ENCODE assay signal across 1 cellular context in genomic region chr5:168114444-168115017, GRCh38.
TF ChIP-seq lines count a peak whose summit lies in the region.

No MANE protein-coding gene starts in this region.

TF ChIP-seq in HepG2, 621 proteins besides CTCF, POLR2A, EP300 and RAD21 (continued from another document):
- TF ChIP-seq PTBP1 (IDR thresholded peaks at IDR 0.05; ENCODE audit: low read depth, low read length, poor library complexity, severe bottlenecking) (no peak), TGIF2 (CRISPR knock-in tag; IDR thresholded peaks at IDR 0.05) (no peak), SALL1 (CRISPR knock-in tag; IDR thresholded peaks at IDR 0.05) (0 out of 2 replicates have a peak, but pooled peaks have one; percentile 12), STAG1 (CRISPR knock-in tag; IDR thresholded peaks at IDR 0.05) (peak; percentile 60), POGK (CRISPR knock-in tag; conservative IDR thresholded peaks at IDR 0.05) (no peak), JUNB (CRISPR knock-in tag; IDR thresholded peaks at IDR 0.05; ENCODE audit: borderline replicate concordance) (no peak), TBX2 (CRISPR knock-in tag; IDR thresholded peaks at IDR 0.05; ENCODE audit: borderline replicate concordance) (no peak), ZNF598 (CRISPR knock-in tag; IDR thresholded peaks at IDR 0.05; ENCODE audit: borderline replicate concordance) (no peak)
